Comparison of ENCODE assay signal across 9 cellular contexts in the genomic region with DNA sequence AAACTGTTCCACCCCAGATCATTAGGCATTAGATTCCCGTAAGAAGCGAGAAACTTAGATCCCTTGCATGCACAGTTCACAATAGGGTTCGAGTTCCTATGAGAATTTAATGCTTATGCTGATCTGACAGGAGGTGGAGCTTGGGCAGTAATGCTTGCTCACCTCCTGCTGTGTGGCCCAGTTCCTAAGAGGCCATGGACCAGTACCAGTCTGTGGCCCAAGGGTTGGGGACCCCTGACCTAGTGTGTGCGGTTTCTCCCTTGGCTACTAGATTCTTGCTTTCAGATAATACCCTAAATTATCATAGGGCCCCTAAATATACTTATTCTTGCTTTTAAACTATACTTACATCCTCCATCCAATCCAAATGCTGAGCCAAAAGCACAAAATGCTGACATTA. TPM values are rescaled to one million over a fixed set of nuclear protein-coding genes. Genes with fewer than 3 reads are reported as not detected.
A peak's percentile ranks its signal among the peaks of the same experiment; 100 is the strongest.
DNase-seq lines count a peak whose midpoint lies in the region; ATAC-seq and TF ChIP-seq lines count a peak whose summit lies in the region.
"Had no signal": no experiment of that assay in that cellular context is flagged by ENCODE, and none has a peak within 500 bp of the region (broad histone marks: within the 10 kb centered on the region; RNA-seq: fewer than 3 reads in every experiment).

No MANE protein-coding gene starts in this region.

- no peaks in the 10 kb centered on the region for H3K36me3 ChIP-seq in left ventricle myocardium inferior
- H3K36me3 ChIP-seq in body of pancreas (replicated peaks in 1 of 2; ENCODE audit: insufficient read depth in 1 of 2, low read depth in 2 of 2), result no peaks in the 10 kb centered on the region
- no peaks in the 10 kb centered on the region for H3K36me3 ChIP-seq in vagina

- TF ChIP-seq CTCF in left ventricle myocardium inferior (IDR thresholded peaks at IDR 0.05; ENCODE audit: borderline replicate concordance) (no peak), body of pancreas (IDR thresholded peaks at IDR 0.05) (no peak), natural killer cell (IDR thresholded peaks at IDR 0.05) (no peak), vagina (IDR thresholded peaks at IDR 0.05) (no peak)

- H3K9me3 ChIP-seq in left ventricle myocardium inferior (replicated peaks), result no peaks in the 10 kb centered on the region
- H3K9me3 ChIP-seq in body of pancreas, result no peaks in the 10 kb centered on the region
- no peaks in the 10 kb centered on the region for H3K9me3 ChIP-seq in vagina

- peak overlapping the region; percentile 99 for H3K27ac ChIP-seq in left ventricle myocardium inferior (replicated peaks)
- peak overlapping the region in 3 of 4 donors; percentile 74 to 100 (median 100) for H3K27ac ChIP-seq in body of pancreas
- H3K27ac ChIP-seq in vagina, result peak overlapping the region; percentile 99

- WGBS in body of pancreas, 2 donors, result 86 to 90% methylated on average over 4 of the region's 4 CpGs

- TF ChIP-seq POLR2A in body of pancreas (IDR thresholded peaks at IDR 0.05) (no peak), vagina (IDR thresholded peaks at IDR 0.05) (no peak)

- intact Hi-C loops in left ventricle myocardium inferior (cut with micrococcal nuclease) (no loop called here), left cardiac atrium (cut with DNase I) (no loop called here), body of pancreas (cut with DNase I) (no loop called here), natural killer cell (cut with micrococcal nuclease) (loop anchor here (10.0 kb wide), 1 partner anchor 220 kb away; a partner anchor contains a TSS), vagina (cut with DNase I) (no loop called here)

- ATAC-seq in left cardiac atrium (no peak), body of pancreas (no peak), natural killer cell (no peak), HG02981 (IDR thresholded peaks at IDR 0.05; ENCODE audit: unreplicated experiment) (no peak)

- no peaks in the 10 kb centered on the region for H3K36me3 Mint-ChIP-seq in natural killer cell

- H3K9me3 Mint-ChIP-seq in natural killer cell, result no peaks in the 10 kb centered on the region
- H3K9me3 Mint-ChIP-seq: memory B cell had no signal

- no peaks in the 10 kb centered on the region for H3K27me3 Mint-ChIP-seq in natural killer cell (ENCODE audit: low read depth in 2 of 2)
- H3K27me3 Mint-ChIP-seq: memory B cell had no signal

- H3K4me1 ChIP-seq in left ventricle myocardium inferior (peaks cover 68% of the 10 kb centered on the region), body of pancreas (peaks cover 29% of the 10 kb centered on the region), vagina (peaks cover 48% of the 10 kb centered on the region)

- H3K4me1 Mint-ChIP-seq in natural killer cell, result peaks cover 51 to 73% of the 10 kb centered on the region in 2 donors

- H3K4me3 ChIP-seq in left ventricle myocardium inferior (no peak overlapping the region), body of pancreas (no peak overlapping the region), vagina (no peak overlapping the region)

- DNase-seq in left ventricle myocardium inferior, result no peak
- no peak for DNase-seq in left cardiac atrium
- DNase-seq in body of pancreas, result no peak
- no peak for DNase-seq in natural killer cell
- no peak for DNase-seq in vagina (ENCODE audit: extremely low spot score in 2 of 2)
- DNase-seq in NCI-H524 (lab: John Stamatoyannopoulos, UW), result no peak
- no peak for DNase-seq in GOT3 (lab: John Stamatoyannopoulos, UW)

- H3K27me3 ChIP-seq in left ventricle myocardium inferior (ENCODE audit: low read depth) (no peaks in the 10 kb centered on the region), body of pancreas (no peaks in the 10 kb centered on the region), vagina (no peaks in the 10 kb centered on the region)

- peak overlapping the region; percentile 99 for H3K27ac Mint-ChIP-seq in natural killer cell

- H3K4me3 Mint-ChIP-seq in natural killer cell, result peak overlapping the region; percentile 98

RNA-seq across cellular contexts. Expression of a gene that starts 1.9 kb away (rescaled TPM):
- total RNA-seq in left ventricle myocardium inferior (5.0 TPM), left cardiac atrium (10 to 100 TPM in 1 of 2 donors, 1 to 10 TPM in 1; 8.5 to 15.8 TPM), body of pancreas (1 to 10 TPM; 1.3 to 6.0 TPM), natural killer cell (100 to 1,000 TPM; 216 to 240 (median 221) TPM), vagina (16.2 TPM)

RNA-seq across cellular contexts. Expression of a gene that starts 4.4 kb away (rescaled TPM):
- total RNA-seq in left ventricle myocardium inferior (36.5 TPM), left cardiac atrium (10 to 100 TPM; 43.7 to 47.7 TPM), body of pancreas (10 to 100 TPM; 28.8 to 31.3 TPM), natural killer cell (100 to 1,000 TPM; 111 to 116 (median 112) TPM), vagina (49.4 TPM)

RNA-seq across cellular contexts. Expression of a gene that starts 10.3 kb away (rescaled TPM):
- total RNA-seq in left ventricle myocardium inferior, result 1.8 TPM
- 1 to 10 TPM; 2.4 to 2.8 TPM for total RNA-seq in left cardiac atrium
- 1 to 10 TPM; 3.0 to 4.9 TPM for total RNA-seq in body of pancreas
- 10 to 100 TPM; 19.0 to 25.1 (median 22.9) TPM for total RNA-seq in natural killer cell
- total RNA-seq in vagina, result 8.1 TPM

RNA-seq across cellular contexts. Expression of a gene that starts 16.2 kb away (rescaled TPM):
- total RNA-seq in left ventricle myocardium inferior (76.0 TPM), left cardiac atrium (10 to 100 TPM; 73.0 to 77.9 TPM), body of pancreas (10 to 100 TPM; 34.0 to 62.0 TPM), natural killer cell (10 to 100 TPM; 35.1 to 39.2 (median 36.6) TPM), vagina (48.4 TPM)

RNA-seq across cellular contexts. Expression of a gene that starts 18.5 kb away (rescaled TPM):
- total RNA-seq in left ventricle myocardium inferior (43.0 TPM), left cardiac atrium (10 to 100 TPM; 54.8 to 58.1 TPM), body of pancreas (10 to 100 TPM; 13.2 to 16.1 TPM), natural killer cell (10 to 100 TPM; 29.5 to 31.9 (median 31.2) TPM), vagina (35.1 TPM)

Comparison
In these comparisons a context has a peak if more than half of its experiments do, and no peak if none do; other contexts are left out.
1. RNA of a gene that starts 1.9 kb away (total RNA-seq): 216 to 240 TPM in natural killer cell; 16.2 TPM in vagina (single experiment), 8.5 to 15.8 TPM in left cardiac atrium, 1.3 to 6.0 TPM in body of pancreas and 5.0 TPM in left ventricle myocardium inferior (single experiment); every median in the first group is over 10 times any median in the second.
2. Peak in every context shown above with its lines, with median percentiles within 50 percentile points of each other: H3K27ac ChIP-seq.